In the genomic region with DNA sequence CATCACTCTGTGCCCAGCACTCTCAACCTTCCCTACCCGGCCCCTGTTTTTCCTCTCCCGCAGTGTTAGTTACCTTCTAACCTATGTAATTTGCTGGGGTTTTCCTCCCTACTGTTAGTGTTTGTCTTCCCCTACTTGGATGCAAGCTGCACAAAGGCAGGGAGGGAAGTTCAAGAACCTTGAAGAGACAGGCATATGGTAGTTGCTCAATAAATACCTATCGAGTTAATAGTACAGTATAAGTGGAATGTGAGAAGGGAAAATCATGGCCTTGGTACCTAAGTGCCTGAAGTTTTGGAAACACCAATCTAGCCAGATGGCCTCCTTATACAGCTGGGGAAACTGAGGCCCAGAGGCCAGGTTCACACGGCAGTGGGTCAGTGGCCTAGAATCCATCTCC, we compare ENCODE assay signal across 28 cellular contexts. TPM values are rescaled to one million over a fixed set of nuclear protein-coding genes. Genes with fewer than 3 reads are reported as not detected.
A peak's percentile ranks its signal among the peaks of the same experiment; 100 is the strongest.
DNase-seq lines count a peak whose midpoint lies in the region; ATAC-seq and TF ChIP-seq lines count a peak whose summit lies in the region.
"Had no signal": no experiment of that assay in that cellular context is flagged by ENCODE, and none has a peak within 500 bp of the region (broad histone marks: within the 10 kb centered on the region; RNA-seq: fewer than 3 reads in every experiment).

No MANE protein-coding gene starts in this region.

- H3K27ac ChIP-seq in right atrium auricular region (peak overlapping the region; percentile 12 to 78), fibroblast of lung (ENCODE audit: insufficient read depth, low read length) (peak overlapping the region; percentile 54)

- H3K9me3 ChIP-seq in right atrium auricular region, result no peaks in the 10 kb centered on the region
- H3K9me3 ChIP-seq in fibroblast of lung (ENCODE audit: control insufficient read depth, insufficient read depth, low read depth, low read length), result no peaks in the 10 kb centered on the region
- H3K9me3 ChIP-seq in mucosa of descending colon, result no peaks in the 10 kb centered on the region
- H3K9me3 ChIP-seq: A549, MG63, thoracic aorta had no signal

- no peak overlapping the region for H3K9ac ChIP-seq in fibroblast of lung (ENCODE audit: insufficient read depth, low read length)

- H3K27ac Mint-ChIP-seq in osteocyte (ENCODE audit: unreplicated experiment) (peak overlapping the region; percentile 74), glutamatergic neuron (ENCODE audit: unreplicated experiment) (no peak overlapping the region)
- H3K27ac Mint-ChIP-seq: activated CD4-positive, alpha-beta memory T cell treated with anti-CD3 and anti-CD28 coated beads, Interleukin-2, amount 10 ng/mL, durations not matched to agents 7 days and 5 days; activated naive CD8-positive, alpha-beta T cell treated with anti-CD3 and anti-CD28 coated beads, Interleukin-2, amount 50 U/mL, for 24 hours; stimulated activated naive B cell treated with anti-CD40 and anti-IgM and Interleukin-4, amounts not matched to agents 10 μg/mL and 1 μg/mL and 100 μg/mL, for 72 hours had no signal

- H3K4me1 ChIP-seq in right atrium auricular region (peaks cover 0 to 49% of the 10 kb centered on the region in 2 donors), fibroblast of lung (ENCODE audit: control insufficient read depth, extremely low read depth, insufficient read depth, low read length) (peaks cover 57% of the 10 kb centered on the region), mucosa of descending colon (ENCODE audit: low read depth) (peaks cover 13% of the 10 kb centered on the region)

- DNase-seq in right atrium auricular region (ENCODE audit: low spot score) (no peak), Right ventricle myocardium inferior (ENCODE audit: missing footprints) (no peak), fibroblast of lung (ENCODE audit: low read depth in 2 of 2) (no peak), osteocyte (ENCODE audit: extremely low spot score, unreplicated experiment) (no peak), glutamatergic neuron (no peak), mucosa of descending colon (no peak), GM19238 (ENCODE audit: insufficient read length, low spot score) (no peak)
- DNase-seq in stimulated activated naive CD8-positive, alpha-beta T cell treated with anti-CD3 and anti-CD28 coated beads, Interleukin-15, Interleukin-2, amounts not matched to agents 100 U/mL and 50 U/mL, for 24 hours, result no peak
- DNase-seq: activated CD4-positive, alpha-beta memory T cell treated with anti-CD3 and anti-CD28 coated beads, Interleukin-2, amount 10 ng/mL, durations not matched to agents 7 days and 5 days; activated effector memory CD4-positive, alpha-beta T cell treated with anti-CD3 and anti-CD28 coated beads, Interleukin-2, amount 50 U/mL, for 16 hours; activated naive CD8-positive, alpha-beta T cell treated with anti-CD3 and anti-CD28 coated beads, Interleukin-2, amount 50 U/mL, for 24 hours; C1 segment of cervical spinal cord; Calu3; dermis blood vessel endothelial cell; hypothalamus; MG63; NCI-H1417; NCI-H2081 treated with DMSO at 0.1 percent for 48 hours; SHP77 treated with DMSO at 0.1 percent for 48 hours; stimulated activated CD4-positive, alpha-beta T cell treated with anti-CD3 and anti-CD28 coated beads, Interleukin-1b, Interleukin-23, amount 100 ng/mL, for 48 hours; stimulated activated naive B cell treated with anti-CD40 and anti-IgM and Interleukin-4, amounts not matched to agents 10 μg/mL and 1 μg/mL and 100 μg/mL, for 72 hours had no signal

- no peaks in the 10 kb centered on the region for H3K27me3 Mint-ChIP-seq in osteocyte (ENCODE audit: unreplicated experiment)
- peaks cover 15% of the 10 kb centered on the region for H3K27me3 Mint-ChIP-seq in glutamatergic neuron (ENCODE audit: unreplicated experiment)
- H3K27me3 Mint-ChIP-seq: activated naive CD8-positive, alpha-beta T cell treated with anti-CD3 and anti-CD28 coated beads, Interleukin-2, amount 50 U/mL, for 24 hours had no signal

- no peaks in the 10 kb centered on the region for H3K9me3 Mint-ChIP-seq in osteocyte (ENCODE audit: unreplicated experiment)
- peaks cover 4% of the 10 kb centered on the region for H3K9me3 Mint-ChIP-seq in glutamatergic neuron (ENCODE audit: unreplicated experiment)
- H3K9me3 Mint-ChIP-seq: activated CD4-positive, alpha-beta memory T cell treated with anti-CD3 and anti-CD28 coated beads, Interleukin-2, amount 10 ng/mL, durations not matched to agents 7 days and 5 days; activated naive CD8-positive, alpha-beta T cell treated with anti-CD3 and anti-CD28 coated beads, Interleukin-2, amount 50 U/mL, for 24 hours; stimulated activated naive B cell treated with anti-CD40 and anti-IgM and Interleukin-4, amounts not matched to agents 10 μg/mL and 1 μg/mL and 100 μg/mL, for 72 hours had no signal

- no peaks in the 10 kb centered on the region for H4K20me1 ChIP-seq in fibroblast of lung (ENCODE audit: control insufficient read depth, extremely low read depth, insufficient read depth, low read length)

- H3K4me3 Mint-ChIP-seq in osteocyte (ENCODE audit: unreplicated experiment) (no peak overlapping the region), glutamatergic neuron (ENCODE audit: unreplicated experiment) (no peak overlapping the region)
- H3K4me3 Mint-ChIP-seq: activated CD4-positive, alpha-beta memory T cell treated with anti-CD3 and anti-CD28 coated beads, Interleukin-2, amount 10 ng/mL, durations not matched to agents 7 days and 5 days; activated naive CD8-positive, alpha-beta T cell treated with anti-CD3 and anti-CD28 coated beads, Interleukin-2, amount 50 U/mL, for 24 hours; stimulated activated naive B cell treated with anti-CD40 and anti-IgM and Interleukin-4, amounts not matched to agents 10 μg/mL and 1 μg/mL and 100 μg/mL, for 72 hours had no signal

- H3K4me2 ChIP-seq in fibroblast of lung (ENCODE audit: extremely low read depth, insufficient read depth, low read length), result no peak overlapping the region
- H3K4me2 ChIP-seq: A549 had no signal

- H3K4me1 Mint-ChIP-seq in osteocyte (ENCODE audit: unreplicated experiment) (peaks cover 66% of the 10 kb centered on the region), glutamatergic neuron (ENCODE audit: low read depth, unreplicated experiment) (peaks cover 3% of the 10 kb centered on the region)
- H3K4me1 Mint-ChIP-seq: activated naive CD8-positive, alpha-beta T cell treated with anti-CD3 and anti-CD28 coated beads, Interleukin-2, amount 50 U/mL, for 24 hours had no signal

- intact Hi-C loops in Right ventricle myocardium inferior (cut with DNase I) (loop anchor here (5.0 kb wide), 1 partner anchor 306 kb away; no protein-coding TSS in a partner anchor), mucosa of descending colon (cut with DNase I, micrococcal nuclease) (loop anchor here in 1 of 2 donors (2.0 kb wide), 1 partner anchor 85 kb away; no protein-coding TSS in a partner anchor)

- H3K79me2 ChIP-seq in fibroblast of lung (ENCODE audit: control insufficient read depth, insufficient read depth, low read length), result peaks cover 40% of the 10 kb centered on the region

- H3K4me3 ChIP-seq in right atrium auricular region, result no peak overlapping the region
- H3K4me3 ChIP-seq in fibroblast of lung (replicated peaks in 1 of 4; ENCODE audit: control extremely low read depth in 1 of 4, insufficient read depth in 1 of 4, low read depth in 3 of 4, low read length in 4 of 4), result no peak overlapping the region
- H3K4me3 ChIP-seq in mucosa of descending colon, result no peak overlapping the region
- H3K4me3 ChIP-seq: A549, lung, MG63, thoracic aorta had no signal

- H2AFZ ChIP-seq in fibroblast of lung (ENCODE audit: low read length), result no peak overlapping the region

- H3K27me3 ChIP-seq in right atrium auricular region (no peaks in the 10 kb centered on the region), fibroblast of lung (ENCODE audit: control insufficient read depth, insufficient read depth, low read length) (no peaks in the 10 kb centered on the region)
- H3K27me3 ChIP-seq: MG63 had no signal

- peaks cover 34% of the 10 kb centered on the region for H3K36me3 ChIP-seq in right atrium auricular region
- peaks cover 64% of the 10 kb centered on the region for H3K36me3 ChIP-seq in fibroblast of lung (ENCODE audit: control insufficient read depth, insufficient read depth, low read length)
- H3K36me3 ChIP-seq in mucosa of descending colon (ENCODE audit: low read depth), result no peaks in the 10 kb centered on the region

- ATAC-seq in Right ventricle myocardium inferior (no peak), mucosa of descending colon (no peak)
- ATAC-seq in stimulated activated naive CD8-positive, alpha-beta T cell treated with anti-CD3 and anti-CD28 coated beads, Interleukin-15, Interleukin-2, amounts not matched to agents 100 U/mL and 50 U/mL, for 24 hours, result no peak
- ATAC-seq: A549; activated CD4-positive, CD25-positive, alpha-beta regulatory T cell treated with anti-CD3 and anti-CD28 coated beads, Interleukin-2, amount 50 U/mL, for 24 hours; activated naive CD8-positive, alpha-beta T cell treated with anti-CD3 and anti-CD28 coated beads, Interleukin-2, amount 50 U/mL, for 24 hours had no signal

- no peak for TF ChIP-seq CTCF in right atrium auricular region (IDR thresholded peaks at IDR 0.05)
- TF ChIP-seq CTCF in fibroblast of lung (conservative IDR thresholded peaks at IDR 0.05 in 1 of 2, IDR thresholded peaks at IDR 0.05 in 1 of 2; ENCODE audit: low read depth in 1 of 2, low read length in 2 of 2), result no peak
- TF ChIP-seq CTCF in osteocyte (IDR thresholded peaks at IDR 0.05), result no peak
- TF ChIP-seq CTCF in glutamatergic neuron (IDR thresholded peaks at IDR 0.05; ENCODE audit: partially characterized antibody, unreplicated experiment), result no peak
- TF ChIP-seq CTCF in mucosa of descending colon (IDR thresholded peaks at IDR 0.05), result no peak

- H3K36me3 Mint-ChIP-seq in osteocyte (ENCODE audit: unreplicated experiment) (peaks cover 79% of the 10 kb centered on the region), glutamatergic neuron (ENCODE audit: unreplicated experiment) (no peaks in the 10 kb centered on the region)

RNA-seq across cellular contexts. Expression of a gene that starts 24.2 kb away (rescaled TPM):
- 10 to 100 TPM; 68.3 to 68.7 TPM for total RNA-seq in right atrium auricular region
- 57.2 TPM for total RNA-seq in Right ventricle myocardium inferior
- total RNA-seq in fibroblast of lung, result 151 and 231 TPM in 2 replicates
- polyA plus RNA-seq in fibroblast of lung, result 77.4 and 347 TPM in 2 replicates
- 109 and 618 TPM in 2 replicates for polyA plus RNA-seq in fibroblast of lung (2012)
- 549 and 2,332 TPM in 2 replicates for polyA minus RNA-seq in fibroblast of lung (ENCODE audit: low replicate concordance)
- 1,093 and 1,131 TPM in 2 replicates for total RNA-seq in osteocyte
- total RNA-seq in glutamatergic neuron (ENCODE audit: unreplicated experiment), result 2.9 TPM
- 10 to 100 TPM; 13.9 to 61.5 (median 27.1) TPM for total RNA-seq in mucosa of descending colon
- total RNA-seq: Calu3 had no signal

RNA-seq across cellular contexts. Expression of a gene that starts 35.1 kb away (rescaled TPM):
- not detected for total RNA-seq in right atrium auricular region
- total RNA-seq in Right ventricle myocardium inferior, result not detected
- under 0.01 and 0.33 TPM in 2 replicates for total RNA-seq in fibroblast of lung
- polyA plus RNA-seq in fibroblast of lung, result 0.09 and 1.8 TPM in 2 replicates
- 1.6 TPM in 1 of 2 replicates, not detected in the other for polyA plus RNA-seq in fibroblast of lung (2012)
- 1.5 TPM in 1 of 2 replicates, not detected in the other for polyA minus RNA-seq in fibroblast of lung (ENCODE audit: low replicate concordance)
- 0.71 and 1.0 TPM in 2 replicates for total RNA-seq in osteocyte
- not detected for total RNA-seq in glutamatergic neuron (ENCODE audit: unreplicated experiment)
- total RNA-seq in mucosa of descending colon, result 100 to 1,000 TPM; 140 to 306 (median 302) TPM
- total RNA-seq: activated CD4-positive, alpha-beta memory T cell treated with anti-CD3 and anti-CD28 coated beads, Interleukin-2, amount 10 ng/mL, durations not matched to agents 7 days and 5 days; bronchial epithelial cell; Calu3; dermis blood vessel endothelial cell; H1; thoracic aorta had no signal
- polyA plus RNA-seq: A549, H1, keratinocyte had no signal

RNA-seq across cellular contexts. Expression of a gene that starts 45.1 kb away (rescaled TPM):
- 10 to 100 TPM; 11.2 to 24.6 TPM for total RNA-seq in right atrium auricular region
- total RNA-seq in Right ventricle myocardium inferior, result 21.9 TPM
- not detected in 2 replicates for total RNA-seq in fibroblast of lung
- 0.07 and 0.15 TPM in 2 replicates for polyA plus RNA-seq in fibroblast of lung
- polyA plus RNA-seq in fibroblast of lung (2012), result 0.22 and 0.24 TPM in 2 replicates
- polyA minus RNA-seq in fibroblast of lung (ENCODE audit: low replicate concordance), result not detected in 2 replicates
- total RNA-seq in osteocyte, result 1.1 and 1.2 TPM in 2 replicates
- not detected for total RNA-seq in glutamatergic neuron (ENCODE audit: unreplicated experiment)
- total RNA-seq in mucosa of descending colon, result 10 to 100 TPM in 2 of 3 donors, 1 to 10 TPM in 1; 9.0 to 39.0 (median 20.4) TPM
- total RNA-seq: bronchial epithelial cell, Calu3, dermis blood vessel endothelial cell, H1 had no signal
- polyA plus RNA-seq: keratinocyte had no signal

RNA-seq across cellular contexts. Expression of a gene that starts 58.4 kb away (rescaled TPM):
- total RNA-seq in right atrium auricular region, result not detected
- not detected for total RNA-seq in Right ventricle myocardium inferior
- not detected in 2 replicates for total RNA-seq in fibroblast of lung
- 0.02 TPM in 1 of 2 replicates, not detected in the other for polyA plus RNA-seq in fibroblast of lung
- 0.03 TPM in 1 of 2 replicates, not detected in the other for polyA plus RNA-seq in fibroblast of lung (2012)
- not detected in 2 replicates for polyA minus RNA-seq in fibroblast of lung (ENCODE audit: low replicate concordance)
- total RNA-seq in osteocyte, result not detected in 2 replicates
- not detected for total RNA-seq in glutamatergic neuron (ENCODE audit: unreplicated experiment)
- total RNA-seq in mucosa of descending colon, result 10 to 100 TPM; 15.2 to 26.4 (median 18.9) TPM
- total RNA-seq: activated CD4-positive, alpha-beta memory T cell treated with anti-CD3 and anti-CD28 coated beads, Interleukin-2, amount 10 ng/mL, durations not matched to agents 7 days and 5 days; bronchial epithelial cell; Calu3; dermis blood vessel endothelial cell; thoracic aorta had no signal
- polyA plus RNA-seq: A549, keratinocyte had no signal

Comparison
In these comparisons a context has a peak if more than half of its experiments do, and no peak if none do; other contexts are left out.
1. RNA of a gene that starts 35.1 kb away (total RNA-seq): 140 to 306 TPM in mucosa of descending colon; 0.71 to 1.0 TPM in osteocyte, under 0.01 to 0.33 TPM in fibroblast of lung, not detected in right atrium auricular region, not detected in Right ventricle myocardium inferior (single experiment) and not detected in glutamatergic neuron (single experiment); every median in the first group is over 10 times any median in the second.